26 cellular contexts compared by ENCODE assay signal in genomic region chr4:130479674-130480073, GRCh38.
"Had no signal": no experiment of that assay in that cellular context is flagged by ENCODE, and none has a peak within 500 bp of the region (broad histone marks: within the 10 kb centered on the region; RNA-seq: fewer than 3 reads in every experiment).

No MANE protein-coding gene starts in this region.

- H3K27me3 ChIP-seq: adrenal gland, body of pancreas, colonic mucosa, heart left ventricle had no signal

- H3K9me3 Mint-ChIP-seq: activated CD4-positive, alpha-beta T cell treated with anti-CD3 and anti-CD28 coated beads, Interleukin-2, amount 10 ng/mL, durations not matched to agents 24 days and 14 days; activated naive CD4-positive, alpha-beta T cell treated with anti-CD3 and anti-CD28 coated beads for 36 hours; activated naive CD8-positive, alpha-beta T cell treated with anti-CD3 and anti-CD28 coated beads for 36 hours; activated T-helper 1 cell treated with anti-CD3 and anti-CD28 coated beads, Interleukin-12 subunit alpha, Interleukin-12 subunit beta, Interleukin-2, Interleukin-4 antibody, amounts not matched to agents 30 ng/mL and 10 ng/mL and 1 ng/mL, durations not matched to agents 14 hours and 24 hours and 36 hours had no signal

- DNase-seq: activated CD4-positive, alpha-beta memory T cell treated with anti-CD3 and anti-CD28 coated beads for 36 hours; activated CD4-positive, alpha-beta T cell treated with anti-CD3 and anti-CD28 coated beads for 36 hours; activated CD4-positive, alpha-beta T cell treated with anti-CD3 and anti-CD28 coated beads, Interleukin-2, amount 10 ng/mL, durations not matched to agents 24 days and 14 days; activated CD4-positive, CD25-positive, alpha-beta regulatory T cell; activated CD4-positive, CD25-positive, alpha-beta regulatory T cell treated with anti-CD3 and anti-CD28 coated beads, Interleukin-2, amount 50 U/mL, for 72 hours; activated CD8-positive, alpha-beta memory T cell treated with anti-CD3 and anti-CD28 coated beads, Interleukin-2, amount 10 ng/mL, durations not matched to agents 7 days and 5 days; activated CD8-positive, alpha-beta memory T cell treated with anti-CD3 and anti-CD28 coated beads, Interleukin-2, amount 50 U/mL, for 4 hours; activated CD8-positive, alpha-beta T cell treated with anti-CD3 and anti-CD28 coated beads, Interleukin-2, amount 10 ng/mL, durations not matched to agents 7 days and 5 days; activated effector memory CD4-positive, alpha-beta T cell treated with anti-CD3 and anti-CD28 coated beads, Interleukin-2, amount 50 U/mL, for 16 hours; activated naive CD4-positive, alpha-beta T cell treated with anti-CD3 and anti-CD28 coated beads for 36 hours; activated naive CD8-positive, alpha-beta T cell treated with anti-CD3 and anti-CD28 coated beads for 36 hours; activated naive CD8-positive, alpha-beta T cell treated with anti-CD3 and anti-CD28 coated beads, Interleukin-2, amount 50 U/mL, for 24 hours; activated T-cell treated with anti-CD3 and anti-CD28 coated beads, Interleukin-2, amount 50 U/mL, for 1 hour; activated T-cell treated with anti-CD3 and anti-CD28 coated beads, Interleukin-2, amount 50 U/mL, for 48 hours; adrenal gland; amygdala; aorta; body of pancreas; caudate nucleus; colonic mucosa; effector CD8-positive, alpha-beta T cell; heart left ventricle; T-helper 2 cell had no signal

- H3K27me3 Mint-ChIP-seq: activated CD4-positive, alpha-beta memory T cell treated with anti-CD3 and anti-CD28 coated beads for 36 hours; activated CD4-positive, alpha-beta T cell treated with anti-CD3 and anti-CD28 coated beads for 36 hours; activated CD4-positive, alpha-beta T cell treated with anti-CD3 and anti-CD28 coated beads, Interleukin-2, amount 10 ng/mL, durations not matched to agents 24 days and 14 days; activated CD8-positive, alpha-beta memory T cell treated with anti-CD3 and anti-CD28 coated beads, Interleukin-2, amount 10 ng/mL, durations not matched to agents 7 days and 5 days; activated naive CD4-positive, alpha-beta T cell treated with anti-CD3 and anti-CD28 coated beads, Interleukin-2, amount 50 U/mL, for 24 hours; activated naive CD8-positive, alpha-beta T cell treated with anti-CD3 and anti-CD28 coated beads for 36 hours; activated naive CD8-positive, alpha-beta T cell treated with anti-CD3 and anti-CD28 coated beads, Interleukin-2, amount 50 U/mL, for 24 hours had no signal

- H3K4me3 Mint-ChIP-seq: activated CD4-positive, alpha-beta memory T cell treated with anti-CD3 and anti-CD28 coated beads for 36 hours; activated CD4-positive, alpha-beta T cell treated with anti-CD3 and anti-CD28 coated beads for 36 hours; activated CD4-positive, alpha-beta T cell treated with anti-CD3 and anti-CD28 coated beads, Interleukin-2, amount 10 ng/mL, durations not matched to agents 24 days and 14 days; activated CD8-positive, alpha-beta memory T cell treated with anti-CD3 and anti-CD28 coated beads, Interleukin-2, amount 10 ng/mL, durations not matched to agents 7 days and 5 days; activated CD8-positive, alpha-beta T cell treated with anti-CD3 and anti-CD28 coated beads, Interleukin-2, amount 10 ng/mL, durations not matched to agents 7 days and 5 days; activated naive CD4-positive, alpha-beta T cell treated with anti-CD3 and anti-CD28 coated beads for 36 hours; activated naive CD4-positive, alpha-beta T cell treated with anti-CD3 and anti-CD28 coated beads, Interleukin-2, amount 50 U/mL, for 24 hours; activated naive CD8-positive, alpha-beta T cell treated with anti-CD3 and anti-CD28 coated beads for 36 hours; activated naive CD8-positive, alpha-beta T cell treated with anti-CD3 and anti-CD28 coated beads, Interleukin-2, amount 50 U/mL, for 24 hours; activated T-helper 1 cell treated with anti-CD3 and anti-CD28 coated beads, Interleukin-12 subunit alpha, Interleukin-12 subunit beta, Interleukin-2, Interleukin-4 antibody, amounts not matched to agents 30 ng/mL and 10 ng/mL and 1 ng/mL, durations not matched to agents 14 hours and 24 hours and 36 hours had no signal

- H3K36me3 Mint-ChIP-seq: activated CD4-positive, alpha-beta memory T cell treated with anti-CD3 and anti-CD28 coated beads for 36 hours; activated CD8-positive, alpha-beta memory T cell treated with anti-CD3 and anti-CD28 coated beads, Interleukin-2, amount 10 ng/mL, durations not matched to agents 7 days and 5 days; activated naive CD4-positive, alpha-beta T cell treated with anti-CD3 and anti-CD28 coated beads, Interleukin-2, amount 50 U/mL, for 24 hours; activated naive CD8-positive, alpha-beta T cell treated with anti-CD3 and anti-CD28 coated beads for 36 hours had no signal

- H3K27ac ChIP-seq: adrenal gland, body of pancreas, colonic mucosa, heart left ventricle had no signal

- H3K4me1 ChIP-seq: adrenal gland, body of pancreas, colonic mucosa, heart left ventricle had no signal

- H3K4me1 Mint-ChIP-seq: activated CD4-positive, alpha-beta T cell treated with anti-CD3 and anti-CD28 coated beads for 36 hours; activated CD4-positive, alpha-beta T cell treated with anti-CD3 and anti-CD28 coated beads, Interleukin-2, amount 10 ng/mL, durations not matched to agents 24 days and 14 days; activated CD8-positive, alpha-beta memory T cell treated with anti-CD3 and anti-CD28 coated beads, Interleukin-2, amount 10 ng/mL, durations not matched to agents 7 days and 5 days; activated naive CD4-positive, alpha-beta T cell treated with anti-CD3 and anti-CD28 coated beads, Interleukin-2, amount 50 U/mL, for 24 hours; activated naive CD8-positive, alpha-beta T cell treated with anti-CD3 and anti-CD28 coated beads for 36 hours; activated naive CD8-positive, alpha-beta T cell treated with anti-CD3 and anti-CD28 coated beads, Interleukin-2, amount 50 U/mL, for 24 hours had no signal

- H3K36me3 ChIP-seq: adrenal gland, colonic mucosa, heart left ventricle had no signal

- H3K4me3 ChIP-seq: adrenal gland, body of pancreas, colonic mucosa, heart left ventricle had no signal

- H3K27ac Mint-ChIP-seq: activated CD4-positive, alpha-beta memory T cell treated with anti-CD3 and anti-CD28 coated beads for 36 hours; activated CD4-positive, alpha-beta T cell treated with anti-CD3 and anti-CD28 coated beads for 36 hours; activated CD4-positive, alpha-beta T cell treated with anti-CD3 and anti-CD28 coated beads, Interleukin-2, amount 10 ng/mL, durations not matched to agents 24 days and 14 days; activated CD8-positive, alpha-beta memory T cell treated with anti-CD3 and anti-CD28 coated beads, Interleukin-2, amount 10 ng/mL, durations not matched to agents 7 days and 5 days; activated CD8-positive, alpha-beta T cell treated with anti-CD3 and anti-CD28 coated beads, Interleukin-2, amount 10 ng/mL, durations not matched to agents 7 days and 5 days; activated naive CD4-positive, alpha-beta T cell treated with anti-CD3 and anti-CD28 coated beads for 36 hours; activated naive CD4-positive, alpha-beta T cell treated with anti-CD3 and anti-CD28 coated beads, Interleukin-2, amount 50 U/mL, for 24 hours; activated naive CD8-positive, alpha-beta T cell treated with anti-CD3 and anti-CD28 coated beads for 36 hours; activated naive CD8-positive, alpha-beta T cell treated with anti-CD3 and anti-CD28 coated beads, Interleukin-2, amount 50 U/mL, for 24 hours; activated T-helper 1 cell treated with anti-CD3 and anti-CD28 coated beads, Interleukin-12 subunit alpha, Interleukin-12 subunit beta, Interleukin-2, Interleukin-4 antibody, amounts not matched to agents 30 ng/mL and 10 ng/mL and 1 ng/mL, durations not matched to agents 14 hours and 24 hours and 36 hours; activated T-helper 2 cell treated with anti-CD3 and anti-CD28 coated beads, Interferon-gamma antibody, Interleukin-2, Interleukin-4, amounts not matched to agents 10 μg/mL and 5 μg/mL and 100 μg/mL, durations not matched to agents 14 hours and 24 hours and 36 hours had no signal

- H3K9me3 ChIP-seq: adrenal gland, body of pancreas, colonic mucosa, heart left ventricle had no signal
